In genomic region chr3:127662051-127662469, GRCh38 we compare ENCODE assay signal across 15 cellular contexts.
"Had no signal": no experiment of that assay in that cellular context is flagged by ENCODE, and none has a peak within 500 bp of the region (broad histone marks: within the 10 kb centered on the region; RNA-seq: fewer than 3 reads in every experiment).

No MANE protein-coding gene starts in this region.

- H2AFZ ChIP-seq: neural progenitor cell had no signal

- H3K27ac ChIP-seq: neural progenitor cell, pancreas, prostate gland, upper lobe of left lung had no signal

- H3K36me3 ChIP-seq: gastrocnemius medialis, neural progenitor cell, pancreas, prostate gland, upper lobe of left lung had no signal

- ATAC-seq: esophagus mucosa, gastrocnemius medialis, natural killer cell, pancreas had no signal

- H3K9me3 ChIP-seq: gastrocnemius medialis, pancreas, prostate gland, upper lobe of left lung had no signal

- H3K4me1 ChIP-seq: gastrocnemius medialis, neural progenitor cell, pancreas, prostate gland, upper lobe of left lung had no signal

- DNase-seq: caudate nucleus; effector memory CD4-positive, alpha-beta T cell; gastrocnemius medialis; islet precursor cell; mammary epithelial cell; natural killer cell; nucleus accumbens; pancreas; small intestine; stimulated activated CD4-positive, alpha-beta T cell treated with anti-CD3 and anti-CD28 coated beads, Interleukin-2, amount 100 ng/mL, for 48 hours; stimulated activated naive CD4-positive, alpha-beta T cell treated with Interleukin-2 at 50 U/mL for 16 hours; upper lobe of left lung had no signal

- H3K4me3 ChIP-seq: gastrocnemius medialis, neural progenitor cell, pancreas, prostate gland, upper lobe of left lung had no signal

- H3K4me2 ChIP-seq: neural progenitor cell had no signal

- H3K27me3 ChIP-seq: gastrocnemius medialis, neural progenitor cell, pancreas, upper lobe of left lung had no signal

- H3K9ac ChIP-seq: neural progenitor cell had no signal
